ENCODE assay signal across 1 cellular context in the genomic region with DNA sequence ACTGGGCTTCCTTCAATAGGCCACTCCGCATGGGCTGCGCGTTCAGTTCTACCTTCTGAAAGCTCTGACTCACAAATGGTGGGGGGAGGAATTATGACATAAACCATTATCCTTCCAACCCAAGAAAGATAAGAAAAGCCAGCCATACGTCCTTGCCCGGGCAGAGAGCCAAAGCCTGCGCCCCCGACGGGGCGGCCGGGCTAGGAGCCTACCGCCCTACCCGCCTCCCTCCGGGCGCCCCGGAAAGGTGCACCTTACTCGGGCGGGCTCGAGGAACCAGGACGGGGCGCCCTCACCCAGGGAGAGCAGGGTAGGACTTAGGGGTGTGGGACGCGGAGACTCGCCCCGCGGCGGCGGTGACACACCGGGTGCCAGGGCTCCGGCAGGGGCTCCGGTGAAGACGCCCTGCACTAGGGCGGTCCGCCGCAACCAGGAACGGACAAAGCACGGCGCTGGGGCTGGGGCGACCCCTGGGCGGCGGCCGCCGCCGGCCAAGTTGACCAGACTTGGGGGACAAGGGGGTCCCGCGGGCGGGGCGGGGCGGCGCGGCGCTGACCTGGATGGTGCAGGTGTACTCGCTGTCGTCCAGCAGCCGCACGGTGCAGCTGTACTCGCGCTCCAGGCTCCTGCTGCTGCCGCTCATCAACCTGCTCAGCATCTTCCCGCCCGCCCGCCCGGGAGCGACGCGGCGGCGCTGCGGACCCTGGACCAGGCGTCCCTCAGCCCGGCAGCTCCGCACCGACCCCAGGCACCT.
TF ChIP-seq lines count a peak whose summit lies in the region.

No MANE protein-coding gene starts in this region.

TF ChIP-seq in GM23338, 12 proteins besides CTCF, POLR2A, EP300 and RAD21 (continued from another document):
- TF ChIP-seq, protein P1, sequence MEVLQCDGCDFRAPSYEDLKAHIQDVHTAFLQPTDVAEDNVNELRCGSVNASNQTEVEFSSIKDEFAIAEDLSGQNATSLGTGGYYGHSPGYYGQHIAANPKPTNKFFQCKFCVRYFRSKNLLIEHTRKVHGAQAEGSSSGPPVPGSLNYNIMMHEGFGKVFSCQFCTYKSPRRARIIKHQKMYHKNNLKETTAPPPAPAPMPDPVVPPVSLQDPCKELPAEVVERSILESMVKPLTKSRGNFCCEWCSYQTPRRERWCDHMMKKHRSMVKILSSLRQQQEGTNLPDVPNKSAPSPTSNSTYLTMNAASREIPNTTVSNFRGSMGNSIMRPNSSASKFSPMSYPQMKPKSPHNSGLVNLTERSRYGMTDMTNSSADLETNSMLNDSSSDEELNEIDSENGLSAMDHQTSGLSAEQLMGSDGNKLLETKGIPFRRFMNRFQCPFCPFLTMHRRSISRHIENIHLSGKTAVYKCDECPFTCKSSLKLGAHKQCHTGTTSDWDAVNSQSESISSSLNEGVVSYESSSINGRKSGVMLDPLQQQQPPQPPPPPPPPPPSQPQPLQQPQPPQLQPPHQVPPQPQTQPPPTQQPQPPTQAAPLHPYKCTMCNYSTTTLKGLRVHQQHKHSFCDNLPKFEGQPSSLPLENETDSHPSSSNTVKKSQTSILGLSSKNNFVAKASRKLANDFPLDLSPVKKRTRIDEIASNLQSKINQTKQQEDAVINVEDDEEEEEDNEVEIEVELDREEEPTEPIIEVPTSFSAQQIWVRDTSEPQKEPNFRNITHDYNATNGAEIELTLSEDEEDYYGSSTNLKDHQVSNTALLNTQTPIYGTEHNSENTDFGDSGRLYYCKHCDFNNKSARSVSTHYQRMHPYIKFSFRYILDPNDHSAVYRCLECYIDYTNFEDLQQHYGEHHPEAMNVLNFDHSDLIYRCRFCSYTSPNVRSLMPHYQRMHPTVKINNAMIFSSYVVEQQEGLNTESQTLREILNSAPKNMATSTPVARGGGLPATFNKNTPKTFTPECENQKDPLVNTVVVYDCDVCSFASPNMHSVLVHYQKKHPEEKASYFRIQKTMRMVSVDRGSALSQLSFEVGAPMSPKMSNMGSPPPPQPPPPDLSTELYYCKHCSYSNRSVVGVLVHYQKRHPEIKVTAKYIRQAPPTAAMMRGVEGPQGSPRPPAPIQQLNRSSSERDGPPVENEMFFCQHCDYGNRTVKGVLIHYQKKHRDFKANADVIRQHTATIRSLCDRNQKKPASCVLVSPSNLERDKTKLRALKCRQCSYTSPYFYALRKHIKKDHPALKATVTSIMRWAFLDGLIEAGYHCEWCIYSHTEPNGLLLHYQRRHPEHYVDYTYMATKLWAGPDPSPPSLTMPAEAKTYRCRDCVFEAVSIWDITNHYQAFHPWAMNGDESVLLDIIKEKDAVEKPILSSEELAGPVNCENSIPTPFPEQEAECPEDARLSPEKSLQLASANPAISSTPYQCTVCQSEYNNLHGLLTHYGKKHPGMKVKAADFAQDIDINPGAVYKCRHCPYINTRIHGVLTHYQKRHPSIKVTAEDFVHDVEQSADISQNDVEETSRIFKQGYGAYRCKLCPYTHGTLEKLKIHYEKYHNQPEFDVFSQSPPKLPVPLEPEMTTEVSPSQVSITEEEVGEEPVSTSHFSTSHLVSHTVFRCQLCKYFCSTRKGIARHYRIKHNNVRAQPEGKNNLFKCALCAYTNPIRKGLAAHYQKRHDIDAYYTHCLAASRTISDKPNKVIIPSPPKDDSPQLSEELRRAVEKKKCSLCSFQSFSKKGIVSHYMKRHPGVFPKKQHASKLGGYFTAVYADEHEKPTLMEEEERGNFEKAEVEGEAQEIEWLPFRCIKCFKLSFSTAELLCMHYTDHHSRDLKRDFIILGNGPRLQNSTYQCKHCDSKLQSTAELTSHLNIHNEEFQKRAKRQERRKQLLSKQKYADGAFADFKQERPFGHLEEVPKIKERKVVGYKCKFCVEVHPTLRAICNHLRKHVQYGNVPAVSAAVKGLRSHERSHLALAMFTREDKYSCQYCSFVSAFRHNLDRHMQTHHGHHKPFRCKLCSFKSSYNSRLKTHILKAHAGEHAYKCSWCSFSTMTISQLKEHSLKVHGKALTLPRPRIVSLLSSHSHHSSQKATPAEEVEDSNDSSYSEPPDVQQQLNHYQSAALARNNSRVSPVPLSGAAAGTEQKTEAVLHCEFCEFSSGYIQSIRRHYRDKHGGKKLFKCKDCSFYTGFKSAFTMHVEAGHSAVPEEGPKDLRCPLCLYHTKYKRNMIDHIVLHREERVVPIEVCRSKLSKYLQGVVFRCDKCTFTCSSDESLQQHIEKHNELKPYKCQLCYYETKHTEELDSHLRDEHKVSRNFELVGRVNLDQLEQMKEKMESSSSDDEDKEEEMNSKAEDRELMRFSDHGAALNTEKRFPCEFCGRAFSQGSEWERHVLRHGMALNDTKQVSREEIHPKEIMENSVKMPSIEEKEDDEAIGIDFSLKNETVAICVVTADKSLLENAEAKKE (CRISPR knock-in tag; IDR thresholded peaks at IDR 0.05) = no peak
- TF ChIP-seq CREB1 (CRISPR knock-in tag; IDR thresholded peaks at IDR 0.05; ENCODE audit: low read depth) (no peak), JUNB (IDR thresholded peaks at IDR 0.05; ENCODE audit: unreplicated experiment) (no peak)
- TF ChIP-seq, protein P2, sequence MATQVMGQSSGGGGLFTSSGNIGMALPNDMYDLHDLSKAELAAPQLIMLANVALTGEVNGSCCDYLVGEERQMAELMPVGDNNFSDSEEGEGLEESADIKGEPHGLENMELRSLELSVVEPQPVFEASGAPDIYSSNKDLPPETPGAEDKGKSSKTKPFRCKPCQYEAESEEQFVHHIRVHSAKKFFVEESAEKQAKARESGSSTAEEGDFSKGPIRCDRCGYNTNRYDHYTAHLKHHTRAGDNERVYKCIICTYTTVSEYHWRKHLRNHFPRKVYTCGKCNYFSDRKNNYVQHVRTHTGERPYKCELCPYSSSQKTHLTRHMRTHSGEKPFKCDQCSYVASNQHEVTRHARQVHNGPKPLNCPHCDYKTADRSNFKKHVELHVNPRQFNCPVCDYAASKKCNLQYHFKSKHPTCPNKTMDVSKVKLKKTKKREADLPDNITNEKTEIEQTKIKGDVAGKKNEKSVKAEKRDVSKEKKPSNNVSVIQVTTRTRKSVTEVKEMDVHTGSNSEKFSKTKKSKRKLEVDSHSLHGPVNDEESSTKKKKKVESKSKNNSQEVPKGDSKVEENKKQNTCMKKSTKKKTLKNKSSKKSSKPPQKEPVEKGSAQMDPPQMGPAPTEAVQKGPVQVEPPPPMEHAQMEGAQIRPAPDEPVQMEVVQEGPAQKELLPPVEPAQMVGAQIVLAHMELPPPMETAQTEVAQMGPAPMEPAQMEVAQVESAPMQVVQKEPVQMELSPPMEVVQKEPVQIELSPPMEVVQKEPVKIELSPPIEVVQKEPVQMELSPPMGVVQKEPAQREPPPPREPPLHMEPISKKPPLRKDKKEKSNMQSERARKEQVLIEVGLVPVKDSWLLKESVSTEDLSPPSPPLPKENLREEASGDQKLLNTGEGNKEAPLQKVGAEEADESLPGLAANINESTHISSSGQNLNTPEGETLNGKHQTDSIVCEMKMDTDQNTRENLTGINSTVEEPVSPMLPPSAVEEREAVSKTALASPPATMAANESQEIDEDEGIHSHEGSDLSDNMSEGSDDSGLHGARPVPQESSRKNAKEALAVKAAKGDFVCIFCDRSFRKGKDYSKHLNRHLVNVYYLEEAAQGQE (IDR thresholded peaks at IDR 0.05; ENCODE audit: unreplicated experiment) = no peak
